In the genomic region with DNA sequence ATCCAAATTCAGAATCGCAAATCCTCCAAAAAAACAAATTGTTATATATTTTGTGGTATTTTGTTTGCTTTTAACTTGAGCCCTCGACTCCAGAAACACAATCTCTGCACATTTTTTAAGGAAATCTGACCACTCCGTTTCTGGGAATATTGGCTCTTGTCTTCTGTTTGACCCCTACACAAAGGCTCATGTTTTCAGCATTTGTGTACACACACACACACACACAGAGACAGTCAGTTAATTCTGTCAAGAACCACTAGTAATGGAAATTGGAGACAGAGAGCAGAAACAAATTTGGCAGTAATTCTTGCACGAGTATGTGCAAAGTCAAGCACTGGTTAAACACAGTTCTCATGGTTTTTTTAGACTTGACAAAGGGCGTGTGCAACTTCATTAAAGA, we compare ENCODE assay signal across 1 cellular context.
TF ChIP-seq lines count a peak whose summit lies in the region.

No MANE protein-coding gene starts in this region.

TF ChIP-seq in HepG2, 621 proteins besides CTCF, POLR2A, EP300 and RAD21:
- TF ChIP-seq SOX6 (IDR thresholded peaks at IDR 0.05) (no peak), SOX6 (CRISPR knock-in tag; IDR thresholded peaks at IDR 0.05) (no peak), HNRNPL (IDR thresholded peaks at IDR 0.05; ENCODE audit: low read depth, low read length) (no peak), ZNF430 (CRISPR knock-in tag; IDR thresholded peaks at IDR 0.05) (no peak), ELF1 (CRISPR knock-in tag; IDR thresholded peaks at IDR 0.05) (no peak), ISL2 (CRISPR knock-in tag; IDR thresholded peaks at IDR 0.05) (no peak), SMARCC2 (IDR thresholded peaks at IDR 0.05) (no peak)
